ENCODE assay signal across 8 cellular contexts in the genomic region with DNA sequence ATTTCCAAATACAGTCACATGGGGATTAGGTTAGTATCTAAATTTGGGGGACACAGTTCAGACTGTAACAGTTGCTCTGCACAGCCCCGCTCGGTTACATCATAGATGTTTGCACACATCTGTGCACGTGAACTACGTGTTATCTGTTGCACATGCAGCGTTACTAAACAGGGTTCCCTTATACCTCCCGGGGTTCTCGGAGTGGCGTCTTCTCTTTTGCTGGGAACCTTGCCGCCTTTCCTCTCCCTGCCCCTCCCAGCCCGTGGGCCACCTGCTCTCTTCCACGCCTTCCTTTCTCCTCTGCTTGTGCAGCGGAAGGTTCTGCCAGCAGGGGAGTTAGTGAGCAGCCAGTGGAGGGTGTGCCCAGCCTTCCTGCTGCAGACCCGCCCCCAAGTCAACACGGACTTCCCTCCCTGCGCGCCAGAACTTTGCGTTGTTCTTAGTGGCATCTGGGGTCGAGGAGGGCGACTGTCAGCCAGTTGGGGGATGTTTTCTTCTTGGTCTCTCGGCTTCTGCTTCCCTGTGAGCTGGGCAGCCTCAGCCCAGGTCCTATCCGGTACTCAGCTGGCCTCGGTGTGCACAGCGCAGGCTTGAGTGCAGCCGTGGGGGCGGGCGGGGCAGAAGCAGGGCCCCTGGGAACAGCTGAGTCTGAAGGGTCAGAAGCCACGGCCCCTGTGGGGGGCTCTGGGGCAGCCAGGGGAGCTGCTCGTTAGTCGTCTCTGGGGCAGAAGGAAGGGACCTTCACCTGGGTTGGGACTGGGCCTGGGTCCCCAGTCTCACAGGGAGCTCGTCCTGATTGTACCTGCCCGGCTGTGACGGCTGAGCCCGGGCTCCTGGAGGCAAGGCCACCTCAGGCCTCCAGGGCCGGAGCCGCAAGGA.
DNase-seq lines count a peak whose midpoint lies in the region; ATAC-seq, FAIRE-seq and TF ChIP-seq lines count a peak whose summit lies in the region.
"Not testable (repeated sequence)": the region's sequence is repeated elsewhere in the genome, so short reads cannot be mapped to it uniquely, and the experiment has no call there.

No MANE protein-coding gene starts in this region.

- TF ChIP-seq CTCF in D721Med (IDR thresholded peaks at IDR 0.05; ENCODE audit: insufficient read depth, missing control alignments) (peak; percentile 30), astrocyte of the cerebellum (IDR thresholded peaks at IDR 0.05; ENCODE audit: low read depth, low read length, missing control alignments) (peak; percentile 45), heart right ventricle (IDR thresholded peaks at IDR 0.05) (peak in 8 of 9 donors; percentile 24 to 56 (median 40)), osteocyte (IDR thresholded peaks at IDR 0.05) (peak; percentile 45)
- not testable (repeated sequence) for TF ChIP-seq CTCF in activated B cell treated with CpG ODN at 0.5 μM for 24 hours (IDR thresholded peaks at IDR 0.05)

- not testable (repeated sequence) for DNase-seq in D721Med (ENCODE audit: insufficient read length, low spot score); astrocyte of the cerebellum (ENCODE audit: low read depth); heart right ventricle
- DNase-seq in NCI-H748 (lab: John Stamatoyannopoulos, UW; ENCODE audit: unreplicated experiment): peak; percentile 79
- peak; percentile 26 for DNase-seq in activated B cell treated with CpG ODN at 0.5 μM for 24 hours
- peak; percentile 65 for DNase-seq in osteocyte (ENCODE audit: extremely low spot score, unreplicated experiment)
- peak; percentile 42 to 44 for DNase-seq in stimulated activated naive CD8-positive, alpha-beta T cell treated with anti-CD3 and anti-CD28 coated beads, Interleukin-15, amount 100 ng/mL, for 72 hours

- peaks cover 11% of the 10 kb centered on the region for H3K4me1 Mint-ChIP-seq in activated B cell treated with CpG ODN at 0.5 μM for 24 hours
- peaks cover 17% of the 10 kb centered on the region for H3K4me1 Mint-ChIP-seq in osteocyte (ENCODE audit: unreplicated experiment)
- peaks cover 22% of the 10 kb centered on the region for H3K4me1 Mint-ChIP-seq in stimulated activated naive CD8-positive, alpha-beta T cell treated with anti-CD3 and anti-CD28 coated beads, Interleukin-15, amount 100 ng/mL, for 72 hours

- WGBS in HUES64: 46% methylated on average over 27 of the region's 35 CpGs
- WGBS in heart right ventricle, 2 donors: 21% methylated on average over 32 to 34 of the region's 35 CpGs

- H3K27ac ChIP-seq in HUES64 (ENCODE audit: low read depth, low read length); heart right ventricle: not testable (repeated sequence)

- peaks cover 15% of the 10 kb centered on the region for H3K36me3 Mint-ChIP-seq in activated B cell treated with CpG ODN at 0.5 μM for 24 hours (ENCODE audit: low read depth)
- peaks cover 10% of the 10 kb centered on the region for H3K36me3 Mint-ChIP-seq in osteocyte (ENCODE audit: unreplicated experiment)

- not testable (repeated sequence) for H3K4me1 ChIP-seq in HUES64 (ENCODE audit: insufficient read depth, low read length)
- H3K4me1 ChIP-seq in heart right ventricle: peaks cover 0 to 11% (median 2%) of the 10 kb centered on the region in 9 donors

- POLR2A ChIA-PET in activated B cell treated with CpG ODN at 0.5 μM for 24 hours (lab: Charles Lee): not testable (repeated sequence)

- intact Hi-C loops in activated B cell treated with CpG ODN at 0.5 μM for 24 hours (cut with micrococcal nuclease); heart right ventricle (cut with DNase I): not testable (repeated sequence)

- CTCF ChIA-PET in activated B cell treated with CpG ODN at 0.5 μM for 24 hours (lab: Charles Lee): interaction anchor here (0.8 kb wide), 1 partner anchor 48 kb away, joined by 3 read pairs; no protein-coding TSS in a partner anchor

- FAIRE-seq in D721Med (lab: Jason Lieb, UNC): not testable (repeated sequence)

- H3K9me3 ChIP-seq in HUES64 (ENCODE audit: insufficient read depth, low read depth, low read length): not testable (repeated sequence)
- peaks cover 0 to 26% (median 8%) of the 10 kb centered on the region in 11 donors for H3K9me3 ChIP-seq in heart right ventricle

- not testable (repeated sequence) for H3K9ac ChIP-seq in HUES64 (ENCODE audit: low read depth, low read length)

- H3K27me3 ChIP-seq in HUES64 (ENCODE audit: insufficient read depth, low read length): not testable (repeated sequence)
- H3K27me3 ChIP-seq in heart right ventricle: peaks cover 0 to 27% (median 18%) of the 10 kb centered on the region in 7 donors

- not testable (repeated sequence) for H3K36me3 ChIP-seq in HUES64 (ENCODE audit: insufficient read depth, low read length); heart right ventricle

- in situ Hi-C loops in astrocyte of the cerebellum (cut with HindIII; ENCODE audit: low sequenced_read_pairs): not testable (repeated sequence)

- peak overlapping the region; percentile 33; the same call in 1 of the 2 replicates for H3K4me3 ChIP-seq in HUES64 (ENCODE audit: low read length)
- H3K4me3 ChIP-seq in astrocyte of the cerebellum (ENCODE audit: low read depth, low read length): not testable (repeated sequence)
- H3K4me3 ChIP-seq in heart right ventricle: peak overlapping the region in 5 of 10 donors; percentile 21 to 31 (median 28)

- peak overlapping the region; percentile 73 for H3K4me3 Mint-ChIP-seq in activated B cell treated with CpG ODN at 0.5 μM for 24 hours
- H3K4me3 Mint-ChIP-seq in osteocyte (ENCODE audit: unreplicated experiment): not testable (repeated sequence)
- H3K4me3 Mint-ChIP-seq in stimulated activated naive CD8-positive, alpha-beta T cell treated with anti-CD3 and anti-CD28 coated beads, Interleukin-15, amount 100 ng/mL, for 72 hours: peak overlapping the region; percentile 67 to 77

- ATAC-seq in activated B cell treated with CpG ODN at 0.5 μM for 24 hours (ENCODE audit: low read depth) (peak; percentile 99), heart right ventricle (peak in 7 of 8 donors; percentile 35 to 85 (median 81))
- ATAC-seq in stimulated activated naive CD8-positive, alpha-beta T cell treated with anti-CD3 and anti-CD28 coated beads, Interleukin-15, amount 100 ng/mL, for 72 hours: peak; percentile 95

- H3K27ac Mint-ChIP-seq in activated B cell treated with CpG ODN at 0.5 μM for 24 hours; osteocyte (ENCODE audit: unreplicated experiment): not testable (repeated sequence)
- peak overlapping the region in 1 of 2 donors; percentile 64 for H3K27ac Mint-ChIP-seq in stimulated activated naive CD8-positive, alpha-beta T cell treated with anti-CD3 and anti-CD28 coated beads, Interleukin-15, amount 100 ng/mL, for 72 hours

- not testable (repeated sequence) for H3K27me3 Mint-ChIP-seq in activated B cell treated with CpG ODN at 0.5 μM for 24 hours; stimulated activated naive CD8-positive, alpha-beta T cell treated with anti-CD3 and anti-CD28 coated beads, Interleukin-15, amount 100 ng/mL, for 72 hours
- peaks cover 12% of the 10 kb centered on the region for H3K27me3 Mint-ChIP-seq in osteocyte (ENCODE audit: unreplicated experiment)

- peaks cover 10% of the 10 kb centered on the region for H3K9me3 Mint-ChIP-seq in activated B cell treated with CpG ODN at 0.5 μM for 24 hours
- H3K9me3 Mint-ChIP-seq in osteocyte (ENCODE audit: unreplicated experiment): peaks cover 11% of the 10 kb centered on the region
- peaks cover 9 to 12% of the 10 kb centered on the region in 2 donors for H3K9me3 Mint-ChIP-seq in stimulated activated naive CD8-positive, alpha-beta T cell treated with anti-CD3 and anti-CD28 coated beads, Interleukin-15, amount 100 ng/mL, for 72 hours
